29 cellular contexts compared by ENCODE assay signal in genomic region chr12:64019101-64019500, GRCh38.
"Had no signal": no experiment of that assay in that cellular context is flagged by ENCODE, and none has a peak within 500 bp of the region (broad histone marks: within the 10 kb centered on the region; RNA-seq: fewer than 3 reads in every experiment).

No MANE protein-coding gene starts in this region.

- DNase-seq: dermis blood vessel endothelial cell; effector memory CD4-positive, alpha-beta T cell; foreskin keratinocyte; heart left ventricle; kidney; mesenchymal stem cell; mucosa of descending colon; naive B cell; posterior cingulate gyrus; psoas muscle; right cardiac atrium; sigmoid colon; stimulated activated CD4-positive, alpha-beta T cell treated with anti-CD3 and anti-CD28 coated beads, Interleukin-2, amount 100 ng/mL, for 24 hours; stimulated activated CD4-positive, alpha-beta T cell treated with anti-CD3 and anti-CD28 coated beads, Interleukin-4, amount 100 ng/mL, for 24 hours; stimulated activated naive CD4-positive, alpha-beta T cell treated with Interleukin-2 at 50 U/mL for 16 hours; stomach; tibial artery had no signal

- H3K27ac Mint-ChIP-seq: mesothelial cell of epicardium; naive B cell; natural killer cell treated with Interleukin-12 subunit alpha and Interleukin-12 subunit beta and Interleukin-15 and Interleukin-18, amount 100 ng/mL, for 72 hours; stimulated activated effector memory CD8-positive, alpha-beta T cell treated with anti-CD3 and anti-CD28 coated beads, Interleukin-12 subunit alpha, Interleukin-12 subunit beta, amount 100 ng/mL, for 72 hours; type B pancreatic cell had no signal

- H3K27me3 ChIP-seq: esophagus muscularis mucosa, foreskin keratinocyte, gastroesophageal sphincter, heart left ventricle, hepatocyte, neutrophil, sigmoid colon, stomach, tibial artery had no signal

- H3K9me3 ChIP-seq: esophagus muscularis mucosa, gastroesophageal sphincter, heart left ventricle, mucosa of descending colon, neutrophil, psoas muscle, sigmoid colon, stomach, tibial artery had no signal

- ATAC-seq: foreskin keratinocyte; gastroesophageal sphincter; heart left ventricle; left lobe of liver; mucosa of descending colon; natural killer cell treated with Interleukin-12 subunit alpha and Interleukin-12 subunit beta and Interleukin-15 and Interleukin-18, amount 100 ng/mL, for 72 hours; psoas muscle; right cardiac atrium; stimulated activated effector memory CD8-positive, alpha-beta T cell treated with anti-CD3 and anti-CD28 coated beads, Interleukin-12 subunit alpha, Interleukin-12 subunit beta, amount 100 ng/mL, for 72 hours had no signal

- H3K4me3 Mint-ChIP-seq: mesothelial cell of epicardium; naive B cell; natural killer cell treated with Interleukin-12 subunit alpha and Interleukin-12 subunit beta and Interleukin-15 and Interleukin-18, amount 100 ng/mL, for 72 hours; neural crest cell; stimulated activated effector memory CD8-positive, alpha-beta T cell treated with anti-CD3 and anti-CD28 coated beads, Interleukin-12 subunit alpha, Interleukin-12 subunit beta, amount 100 ng/mL, for 72 hours; type B pancreatic cell had no signal

- H3K27me3 Mint-ChIP-seq: type B pancreatic cell had no signal

- H3K36me3 Mint-ChIP-seq: mesothelial cell of epicardium; naive B cell; natural killer cell treated with Interleukin-12 subunit alpha and Interleukin-12 subunit beta and Interleukin-15 and Interleukin-18, amount 100 ng/mL, for 72 hours; stimulated activated effector memory CD8-positive, alpha-beta T cell treated with anti-CD3 and anti-CD28 coated beads, Interleukin-12 subunit alpha, Interleukin-12 subunit beta, amount 100 ng/mL, for 72 hours had no signal

- H3K4me2 ChIP-seq: hepatocyte had no signal

- H3K79me2 ChIP-seq: hepatocyte had no signal

- H3K9me3 Mint-ChIP-seq: mesothelial cell of epicardium; naive B cell; natural killer cell treated with Interleukin-12 subunit alpha and Interleukin-12 subunit beta and Interleukin-15 and Interleukin-18, amount 100 ng/mL, for 72 hours; neural crest cell; stimulated activated effector memory CD8-positive, alpha-beta T cell treated with anti-CD3 and anti-CD28 coated beads, Interleukin-12 subunit alpha, Interleukin-12 subunit beta, amount 100 ng/mL, for 72 hours; type B pancreatic cell had no signal

- H3K4me1 ChIP-seq: esophagus muscularis mucosa, foreskin keratinocyte, gastroesophageal sphincter, heart left ventricle, psoas muscle, sigmoid colon, stomach, tibial artery had no signal

- H3K27ac ChIP-seq: coronary artery, esophagus muscularis mucosa, foreskin keratinocyte, gastroesophageal sphincter, heart left ventricle, hepatocyte, neutrophil, psoas muscle, sigmoid colon, stomach, tibial artery had no signal

- H3K4me1 Mint-ChIP-seq: naive B cell; stimulated activated effector memory CD8-positive, alpha-beta T cell treated with anti-CD3 and anti-CD28 coated beads, Interleukin-12 subunit alpha, Interleukin-12 subunit beta, amount 100 ng/mL, for 72 hours had no signal

- H2AFZ ChIP-seq: hepatocyte had no signal

- H3K36me3 ChIP-seq: neutrophil, sigmoid colon, stomach, tibial artery had no signal

- H3K4me3 ChIP-seq: coronary artery, esophagus muscularis mucosa, gastroesophageal sphincter, heart left ventricle, hepatocyte, lung, mucosa of descending colon, psoas muscle, sigmoid colon, stomach, tibial artery had no signal
